27 cellular contexts compared by ENCODE assay signal in the genomic region with DNA sequence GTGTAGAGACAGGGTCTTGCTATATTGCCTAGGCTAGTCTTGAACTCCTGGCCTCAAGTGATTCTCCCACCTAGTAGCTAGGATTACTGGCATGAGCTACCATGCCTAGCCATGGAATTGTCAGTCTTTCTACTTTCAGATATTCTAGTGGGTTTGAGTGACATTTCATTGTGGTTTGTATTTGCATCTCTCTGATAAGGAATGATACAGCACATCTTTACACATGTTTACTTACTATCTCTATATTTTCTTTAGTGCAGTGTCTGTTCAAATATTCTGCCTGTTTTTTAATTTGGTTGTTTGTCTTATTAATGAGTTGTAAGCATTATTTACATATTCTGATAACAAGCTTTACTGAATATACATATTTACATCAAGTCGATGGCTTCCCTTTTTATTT.
"Had no signal": no experiment of that assay in that cellular context is flagged by ENCODE, and none has a peak within 500 bp of the region (broad histone marks: within the 10 kb centered on the region; RNA-seq: fewer than 3 reads in every experiment).

No MANE protein-coding gene starts in this region.

- H3K36me3 ChIP-seq: stomach, suprapubic skin, thoracic aorta, thyroid gland, tibial artery, tibial nerve, transverse colon, upper lobe of left lung, upper lobe of right lung, uterus, vagina had no signal

- H3K27me3 ChIP-seq: testis, thyroid gland, tibial artery, tibial nerve, transverse colon, upper lobe of left lung, upper lobe of right lung, uterus, vagina had no signal

- H3K4me1 ChIP-seq: stomach, testis, thyroid gland, tibial artery, tibial nerve, transverse colon, uterus, vagina had no signal

- FAIRE-seq: urothelium cell line had no signal

- H3K9me3 ChIP-seq: testis, thyroid gland, vagina had no signal

- H3K27ac ChIP-seq: stomach, suprapubic skin, testis, thoracic aorta, thyroid gland, tibial artery, tibial nerve, transverse colon, upper lobe of left lung, upper lobe of right lung, uterus, vagina had no signal

- H3K4me3 ChIP-seq: stomach, suprapubic skin, testis, thoracic aorta, thyroid gland, tibial artery, tibial nerve, transverse colon, upper lobe of left lung, upper lobe of right lung, uterus, vagina had no signal

- DNase-seq: stimulated activated CD4-positive, alpha-beta T cell treated with anti-CD3 and anti-CD28 coated beads, Interleukin-2, amount 100 ng/mL, for 48 hours; stimulated activated CD4-positive, alpha-beta T cell treated with anti-CD3 and anti-CD28 coated beads, Interleukin-4, amount 100 ng/mL, for 1 hour; stimulated activated CD4-positive, alpha-beta T cell treated with anti-CD3 and anti-CD28 coated beads, Interleukin-4, amount 100 ng/mL, for 24 hours; stimulated activated CD4-positive, alpha-beta T cell treated with anti-CD3 and anti-CD28 coated beads, Interleukin-4, amount 100 ng/mL, for 4 hours; stimulated activated CD8-positive, alpha-beta memory T cell treated with anti-CD3 and anti-CD28 coated beads, Interleukin-4, amount 100 ng/mL, for 48 hours; stimulated activated naive B cell treated with anti-CD40 and anti-IgM and Interleukin-4, amounts not matched to agents 10 μg/mL and 1 μg/mL and 100 μg/mL, for 72 hours; stimulated activated naive CD4-positive, alpha-beta T cell; stimulated activated naive CD4-positive, alpha-beta T cell treated with Interleukin-2 at 50 U/mL for 16 hours; stimulated activated naive CD8-positive, alpha-beta T cell treated with anti-CD3 and anti-CD28 coated beads, Interleukin-15, amount 100 ng/mL, for 72 hours; stimulated activated naive CD8-positive, alpha-beta T cell treated with anti-CD3 and anti-CD28 coated beads, Interleukin-15, Interleukin-2, amounts not matched to agents 100 U/mL and 50 U/mL, for 24 hours; stomach; substantia nigra; testis; thyroid gland; tibial artery; transverse colon; trophoblast cell; upper lobe of left lung; upper lobe of right lung; uterus had no signal

- ATAC-seq: stimulated activated effector memory CD8-positive, alpha-beta T cell treated with anti-CD3 and anti-CD28 coated beads, Interleukin-12 subunit alpha, Interleukin-12 subunit beta, amount 100 ng/mL, for 72 hours; stimulated activated memory B cell treated with anti-CD40 and anti-IgM and Interleukin-4, amounts not matched to agents 10 μg/mL and 1 μg/mL and 100 μg/mL, for 72 hours; stimulated activated naive B cell treated with anti-CD40 and anti-IgM and Interleukin-4, amounts not matched to agents 10 μg/mL and 1 μg/mL and 100 μg/mL, for 72 hours; stimulated activated naive CD8-positive, alpha-beta T cell treated with anti-CD3 and anti-CD28 coated beads, Interleukin-15, amount 100 ng/mL, for 72 hours; stimulated activated naive CD8-positive, alpha-beta T cell treated with anti-CD3 and anti-CD28 coated beads, Interleukin-15, Interleukin-2, amounts not matched to agents 100 U/mL and 50 U/mL, for 24 hours; upper lobe of right lung had no signal
